In the genomic region with DNA sequence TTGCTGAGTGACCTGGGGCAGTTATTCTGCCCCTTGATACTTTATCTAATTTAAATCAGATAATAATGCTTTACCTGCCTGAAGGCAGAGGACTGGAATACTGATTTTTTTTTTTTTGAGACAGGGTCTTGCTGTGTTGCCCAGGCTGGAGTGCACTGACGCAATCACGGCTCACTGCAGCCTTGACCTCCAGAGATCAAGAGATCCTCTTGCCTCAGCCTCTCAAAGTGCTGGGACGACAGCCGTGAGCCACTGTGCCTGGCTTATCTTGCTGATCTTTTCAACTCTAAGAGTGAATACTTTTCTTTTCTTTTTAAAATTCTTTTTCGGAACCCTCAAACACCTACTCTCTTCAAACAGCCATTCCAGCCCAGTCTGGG, we compare ENCODE assay signal across 9 cellular contexts. TPM values are rescaled to one million over a fixed set of nuclear protein-coding genes. Genes with fewer than 3 reads are reported as not detected.
A peak's percentile ranks its signal among the peaks of the same experiment; 100 is the strongest.
DNase-seq lines count a peak whose midpoint lies in the region; ATAC-seq, FAIRE-seq and TF ChIP-seq lines count a peak whose summit lies in the region.
"Had no signal": no experiment of that assay in that cellular context is flagged by ENCODE, and none has a peak within 500 bp of the region (broad histone marks: within the 10 kb centered on the region; RNA-seq: fewer than 3 reads in every experiment).

No MANE protein-coding gene starts in this region.

- no peak for DNase-seq in activated T-cell treated with anti-CD3 and anti-CD28 coated beads, Interleukin-2, amount 50 U/mL, for 24 hours
- DNase-seq in activated T-cell treated with anti-CD3 and anti-CD28 coated beads for 4 hours: no peak
- DNase-seq in activated naive CD8-positive, alpha-beta T cell treated with anti-CD3 and anti-CD28 coated beads for 36 hours: no peak
- no peak for DNase-seq in lower lobe of right lung
- no peak for DNase-seq in suprapubic skin (ENCODE audit: low spot score in 2 of 2)
- no peak for DNase-seq in DMS 273 treated with DMSO at 0.1 percent for 48 hours (lab: John Stamatoyannopoulos, UW)
- no peak for DNase-seq in GM19239 (ENCODE audit: insufficient read length, low spot score)
- DNase-seq: AML-193 had no signal

- no peak for FAIRE-seq in GM19239 (lab: Jason Lieb, UNC)

- intact Hi-C loops in lower lobe of right lung (cut with DNase I): loop anchor here (10.0 kb wide), 1 partner anchor 66 kb away; no protein-coding TSS in a partner anchor

- no peak for TF ChIP-seq CTCF in lower lobe of right lung (IDR thresholded peaks at IDR 0.05)
- no peak for TF ChIP-seq CTCF in suprapubic skin (IDR thresholded peaks at IDR 0.05)

- H3K27me3 ChIP-seq in lower lobe of right lung (ENCODE audit: low read depth): peaks cover 40% of the 10 kb centered on the region
- H3K27me3 ChIP-seq in suprapubic skin: peaks cover 8% of the 10 kb centered on the region

- no peaks in the 10 kb centered on the region for H3K9me3 Mint-ChIP-seq in activated T-cell treated with anti-CD3 and anti-CD28 coated beads, Interleukin-2, amount 50 U/mL, for 24 hours
- no peaks in the 10 kb centered on the region for H3K9me3 Mint-ChIP-seq in activated naive CD8-positive, alpha-beta T cell treated with anti-CD3 and anti-CD28 coated beads for 36 hours

- H3K4me3 Mint-ChIP-seq in activated T-cell treated with anti-CD3 and anti-CD28 coated beads, Interleukin-2, amount 50 U/mL, for 24 hours: peak overlapping the region; percentile 74
- H3K4me3 Mint-ChIP-seq in activated naive CD8-positive, alpha-beta T cell treated with anti-CD3 and anti-CD28 coated beads for 36 hours: peak overlapping the region; percentile 59

- no peaks in the 10 kb centered on the region for H3K36me3 ChIP-seq in lower lobe of right lung
- H3K36me3 ChIP-seq in suprapubic skin: no peaks in the 10 kb centered on the region

- no peak for ATAC-seq in lower lobe of right lung
- no peak for ATAC-seq in HG02763 (IDR thresholded peaks at IDR 0.05; ENCODE audit: unreplicated experiment)

- H3K27ac ChIP-seq in lower lobe of right lung: peak overlapping the region; percentile 72
- peak overlapping the region; percentile 58 for H3K27ac ChIP-seq in suprapubic skin

- no peak for TF ChIP-seq POLR2A in suprapubic skin (IDR thresholded peaks at IDR 0.05)

- no peak for TF ChIP-seq EP300 in suprapubic skin (IDR thresholded peaks at IDR 0.05)

- peaks cover 21% of the 10 kb centered on the region for H3K4me1 Mint-ChIP-seq in activated T-cell treated with anti-CD3 and anti-CD28 coated beads, Interleukin-2, amount 50 U/mL, for 24 hours (ENCODE audit: low read depth)
- peaks cover 7% of the 10 kb centered on the region for H3K4me1 Mint-ChIP-seq in activated naive CD8-positive, alpha-beta T cell treated with anti-CD3 and anti-CD28 coated beads for 36 hours

- H3K9me3 ChIP-seq in lower lobe of right lung: no peaks in the 10 kb centered on the region
- no peaks in the 10 kb centered on the region for H3K9me3 ChIP-seq in suprapubic skin

- WGBS in suprapubic skin: 61% methylated on average over 5 of the region's 5 CpGs

- H3K27me3 Mint-ChIP-seq in activated T-cell treated with anti-CD3 and anti-CD28 coated beads, Interleukin-2, amount 50 U/mL, for 24 hours: peaks cover 41% of the 10 kb centered on the region
- H3K27me3 Mint-ChIP-seq in activated naive CD8-positive, alpha-beta T cell treated with anti-CD3 and anti-CD28 coated beads for 36 hours: peaks cover 48% of the 10 kb centered on the region

- H3K36me3 Mint-ChIP-seq in activated T-cell treated with anti-CD3 and anti-CD28 coated beads, Interleukin-2, amount 50 U/mL, for 24 hours (ENCODE audit: low read depth): no peaks in the 10 kb centered on the region
- H3K36me3 Mint-ChIP-seq in activated naive CD8-positive, alpha-beta T cell treated with anti-CD3 and anti-CD28 coated beads for 36 hours: no peaks in the 10 kb centered on the region

- peak overlapping the region; percentile 58 for H3K4me3 ChIP-seq in lower lobe of right lung
- peak overlapping the region; percentile 70 for H3K4me3 ChIP-seq in suprapubic skin

- no peak overlapping the region for H3K27ac Mint-ChIP-seq in activated T-cell treated with anti-CD3 and anti-CD28 coated beads, Interleukin-2, amount 50 U/mL, for 24 hours
- no peak overlapping the region for H3K27ac Mint-ChIP-seq in activated naive CD8-positive, alpha-beta T cell treated with anti-CD3 and anti-CD28 coated beads for 36 hours

- peaks cover 18% of the 10 kb centered on the region for H3K4me1 ChIP-seq in lower lobe of right lung
- H3K4me1 ChIP-seq in suprapubic skin: peaks cover 22% of the 10 kb centered on the region

RNA-seq across cellular contexts. Expression of gene B4GALNT3, which starts 0.7 kb away (rescaled TPM):
- 1 to 10 TPM in 1 of 2 experiments, under 1 TPM in 1; 0.66 to 1.1 TPM for total RNA-seq in activated naive CD8-positive, alpha-beta T cell treated with anti-CD3 and anti-CD28 coated beads for 36 hours
- total RNA-seq in lower lobe of right lung (20.6 TPM), suprapubic skin (10 to 100 TPM; 30.7 to 66.2 (median 35.0) TPM)

RNA-seq across cellular contexts. Expression of gene CCDC77, which starts 57.6 kb away (rescaled TPM):
- 10 to 100 TPM; 13.8 to 13.9 TPM for total RNA-seq in activated naive CD8-positive, alpha-beta T cell treated with anti-CD3 and anti-CD28 coated beads for 36 hours
- total RNA-seq in lower lobe of right lung (7.4 TPM), suprapubic skin (1 to 10 TPM; 5.1 to 9.7 (median 6.8) TPM)

Comparison
In these comparisons a context has a peak if more than half of its experiments do, and no peak if none do; other contexts are left out.
1. RNA of gene B4GALNT3, which starts 0.7 kb away (total RNA-seq): 30.7 to 66.2 TPM in suprapubic skin and 20.6 TPM in lower lobe of right lung (single experiment); 0.66 to 1.1 TPM in activated naive CD8-positive, alpha-beta T cell treated with anti-CD3 and anti-CD28 coated beads for 36 hours; every median in the first group is over 10 times any median in the second.